In genomic region chr6:111631930-111632460, GRCh38 we compare ENCODE assay signal across 1 cellular context.
TF ChIP-seq lines count a peak whose summit lies in the region.

No MANE protein-coding gene starts in this region.

TF ChIP-seq in WTC11, 78 proteins besides CTCF, POLR2A, EP300 and RAD21 (continued from another document):
- TF ChIP-seq NFATC4 (CRISPR knock-in tag; IDR thresholded peaks at IDR 0.05) (no peak), TP53 (CRISPR knock-in tag; IDR thresholded peaks at IDR 0.05) (no peak), AR (CRISPR knock-in tag; IDR thresholded peaks at IDR 0.05) (no peak), CREM (CRISPR knock-in tag; IDR thresholded peaks at IDR 0.05) (no peak)
- TF ChIP-seq, protein P1, sequence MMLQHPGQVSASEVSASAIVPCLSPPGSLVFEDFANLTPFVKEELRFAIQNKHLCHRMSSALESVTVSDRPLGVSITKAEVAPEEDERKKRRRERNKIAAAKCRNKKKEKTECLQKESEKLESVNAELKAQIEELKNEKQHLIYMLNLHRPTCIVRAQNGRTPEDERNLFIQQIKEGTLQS (CRISPR knock-in tag; conservative IDR thresholded peaks at IDR 0.05): no peak
- TF ChIP-seq, protein P2, sequence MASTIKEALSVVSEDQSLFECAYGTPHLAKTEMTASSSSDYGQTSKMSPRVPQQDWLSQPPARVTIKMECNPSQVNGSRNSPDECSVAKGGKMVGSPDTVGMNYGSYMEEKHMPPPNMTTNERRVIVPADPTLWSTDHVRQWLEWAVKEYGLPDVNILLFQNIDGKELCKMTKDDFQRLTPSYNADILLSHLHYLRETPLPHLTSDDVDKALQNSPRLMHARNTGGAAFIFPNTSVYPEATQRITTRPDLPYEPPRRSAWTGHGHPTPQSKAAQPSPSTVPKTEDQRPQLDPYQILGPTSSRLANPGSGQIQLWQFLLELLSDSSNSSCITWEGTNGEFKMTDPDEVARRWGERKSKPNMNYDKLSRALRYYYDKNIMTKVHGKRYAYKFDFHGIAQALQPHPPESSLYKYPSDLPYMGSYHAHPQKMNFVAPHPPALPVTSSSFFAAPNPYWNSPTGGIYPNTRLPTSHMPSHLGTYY (CRISPR knock-in tag; IDR thresholded peaks at IDR 0.05): no peak
- TF ChIP-seq, protein P3, sequence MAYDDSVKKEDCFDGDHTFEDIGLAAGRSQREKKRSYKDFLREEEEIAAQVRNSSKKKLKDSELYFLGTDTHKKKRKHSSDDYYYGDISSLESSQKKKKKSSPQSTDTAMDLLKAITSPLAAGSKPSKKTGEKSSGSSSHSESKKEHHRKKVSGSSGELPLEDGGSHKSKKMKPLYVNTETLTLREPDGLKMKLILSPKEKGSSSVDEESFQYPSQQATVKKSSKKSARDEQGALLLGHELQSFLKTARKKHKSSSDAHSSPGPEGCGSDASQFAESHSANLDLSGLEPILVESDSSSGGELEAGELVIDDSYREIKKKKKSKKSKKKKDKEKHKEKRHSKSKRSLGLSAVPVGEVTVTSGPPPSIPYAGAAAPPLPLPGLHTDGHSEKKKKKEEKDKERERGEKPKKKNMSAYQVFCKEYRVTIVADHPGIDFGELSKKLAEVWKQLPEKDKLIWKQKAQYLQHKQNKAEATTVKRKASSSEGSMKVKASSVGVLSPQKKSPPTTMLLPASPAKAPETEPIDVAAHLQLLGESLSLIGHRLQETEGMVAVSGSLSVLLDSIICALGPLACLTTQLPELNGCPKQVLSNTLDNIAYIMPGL (CRISPR knock-in tag; IDR thresholded peaks at IDR 0.05): no peak
TF ChIP-seq in WTC11: peak in this region for 0.
